16 cellular contexts compared by ENCODE assay signal in genomic region chr19:18850560-18851375, GRCh38. TPM values are rescaled to one million over a fixed set of nuclear protein-coding genes. Genes with fewer than 3 reads are reported as not detected.
DNase-seq lines count a peak whose midpoint lies in the region; ATAC-seq and TF ChIP-seq lines count a peak whose summit lies in the region.
"Had no signal": no experiment of that assay in that cellular context is flagged by ENCODE, and none has a peak within 500 bp of the region (broad histone marks: within the 10 kb centered on the region; RNA-seq: fewer than 3 reads in every experiment).

No MANE protein-coding gene starts in this region.

- TF ChIP-seq CTCF in esophagus muscularis mucosa (IDR thresholded peaks at IDR 0.05) (no peak), psoas muscle (IDR thresholded peaks at IDR 0.05) (no peak), uterus (IDR thresholded peaks at IDR 0.05) (no peak)

- DNase-seq in Right ventricle myocardium inferior (ENCODE audit: missing footprints) (peak; percentile 49), Right ventricle myocardium superior (no peak), esophagus muscularis mucosa (ENCODE audit: extremely low spot score) (no peak), psoas muscle (no peak), uterus (peak in 1 of 2 donors; percentile 22), anterior cingulate cortex (lab: John Stamatoyannopoulos, UW) (no peak)
- DNase-seq in stimulated activated CD4-positive, alpha-beta T cell treated with anti-CD3 and anti-CD28 coated beads, Interleukin-12 subunit alpha, Interleukin-12 subunit beta, amount 100 ng/mL, for 4 hours: no peak
- DNase-seq: activated naive CD4-positive, alpha-beta T cell treated with anti-CD3 and anti-CD28 coated beads, Interleukin-2, amount 50 U/mL, for 16 hours; cerebellar nuclear complex; EL; mucosa of descending colon; NCI-H1048 had no signal

- H3K4me3 ChIP-seq in esophagus muscularis mucosa: no peak overlapping the region
- no peak overlapping the region for H3K4me3 ChIP-seq in psoas muscle
- H3K4me3 ChIP-seq in uterus: no peak overlapping the region
- H3K4me3 ChIP-seq: mucosa of descending colon, SJSA1 had no signal

- H3K36me3 ChIP-seq in esophagus muscularis mucosa (peaks cover 48 to 68% (median 61%) of the 10 kb centered on the region in 4 donors), psoas muscle (ENCODE audit: insufficient read depth in 1 of 2, low read depth in 1 of 2) (peaks cover 0 to 72% of the 10 kb centered on the region in 2 donors), uterus (no peaks in the 10 kb centered on the region)

- peaks cover 47 to 58% (median 54%) of the 10 kb centered on the region in 4 donors for H3K4me1 ChIP-seq in esophagus muscularis mucosa
- H3K4me1 ChIP-seq in psoas muscle: peaks cover 42% of the 10 kb centered on the region
- H3K4me1 ChIP-seq in uterus: peaks cover 33 to 44% of the 10 kb centered on the region in 2 donors
- H3K4me1 ChIP-seq: SJSA1 had no signal

- H3K27ac ChIP-seq in esophagus muscularis mucosa (replicated peaks in 1 of 4) (peak overlapping the region; percentile 75 to 81 (median 76)), psoas muscle (peak overlapping the region; percentile 67), uterus (peak overlapping the region; percentile 75 to 84)
- H3K27ac ChIP-seq: SJSA1 had no signal

- intact Hi-C loops in Right ventricle myocardium inferior (cut with DNase I): no loop called here
- intact Hi-C loops in Right ventricle myocardium superior (cut with DNase I): no loop called here
- intact Hi-C loops in esophagus muscularis mucosa (cut with DNase I): no loop called here
- intact Hi-C loops in psoas muscle (cut with DNase I): no loop called here
- intact Hi-C loops in uterus (cut with DNase I; ENCODE audit: low total_unique reads): no loop called here

- no peak for ATAC-seq in Right ventricle myocardium inferior
- no peak for ATAC-seq in Right ventricle myocardium superior (ENCODE audit: poor library complexity)
- ATAC-seq in psoas muscle: no peak
- ATAC-seq in GM19397 (IDR thresholded peaks at IDR 0.05; ENCODE audit: unreplicated experiment): no peak
- ATAC-seq: mucosa of descending colon had no signal

- H3K27me3 ChIP-seq in esophagus muscularis mucosa (no peaks in the 10 kb centered on the region), psoas muscle (ENCODE audit: insufficient read depth in 3 of 3, low read length in 2 of 3) (no peaks in the 10 kb centered on the region), uterus (no peaks in the 10 kb centered on the region)
- H3K27me3 ChIP-seq: SJSA1 had no signal

- H3K9me3 ChIP-seq in esophagus muscularis mucosa (no peaks in the 10 kb centered on the region), psoas muscle (no peaks in the 10 kb centered on the region), uterus (no peaks in the 10 kb centered on the region)
- H3K9me3 ChIP-seq: mucosa of descending colon, SJSA1 had no signal

- WGBS in esophagus muscularis mucosa: 75% methylated on average over 15 of the region's 26 CpGs
- 67 to 72% (median 70%) methylated on average over 26 of the region's 26 CpGs for WGBS in psoas muscle, 3 donors

- no peak for TF ChIP-seq EP300 in esophagus muscularis mucosa (IDR thresholded peaks at IDR 0.05)

- no peak for TF ChIP-seq POLR2A in esophagus muscularis mucosa (IDR thresholded peaks at IDR 0.05; ENCODE audit: low read depth)
- TF ChIP-seq POLR2A in uterus (IDR thresholded peaks at IDR 0.05): no peak

RNA-seq across cellular contexts. Expression of gene UPF1, which starts 19.0 kb away (rescaled TPM):
- total RNA-seq in Right ventricle myocardium inferior: 37.0 TPM
- total RNA-seq in Right ventricle myocardium superior: 34.2 TPM
- total RNA-seq in esophagus muscularis mucosa: 100 to 1,000 TPM in 1 of 4 donors, 10 to 100 TPM in 3; 54.8 to 116 (median 77.4) TPM
- total RNA-seq in psoas muscle: 10 to 100 TPM; 34.6 to 45.0 (median 37.9) TPM
- polyA plus RNA-seq in psoas muscle: 10 to 100 TPM; 15.6 to 34.5 (median 34.4) TPM
- total RNA-seq in uterus: 100 to 1,000 TPM in 1 of 4 donors, 10 to 100 TPM in 3; 17.9 to 105 (median 43.7) TPM

RNA-seq across cellular contexts. Expression of gene CERS1, which starts 45.2 kb away (rescaled TPM):
- total RNA-seq in Right ventricle myocardium inferior: 0.30 TPM
- total RNA-seq in Right ventricle myocardium superior: 0.24 TPM
- 1 to 10 TPM in 3 of 4 donors, under 1 TPM in 1; 0.42 to 3.2 (median 1.1) TPM for total RNA-seq in esophagus muscularis mucosa
- total RNA-seq in psoas muscle: 1 to 10 TPM; 4.3 to 6.4 (median 5.3) TPM
- 1 to 10 TPM; 2.1 to 4.6 (median 4.0) TPM for polyA plus RNA-seq in psoas muscle
- 1 to 10 TPM in 1 of 4 donors, under 1 TPM in 1, not detected in 2; 0.30 to 4.9 TPM for total RNA-seq in uterus
- total RNA-seq: SJSA1 had no signal

RNA-seq across cellular contexts. Expression of gene COMP, which starts 59.7 kb away (rescaled TPM):
- not detected for total RNA-seq in Right ventricle myocardium inferior
- total RNA-seq in Right ventricle myocardium superior: not detected
- total RNA-seq in esophagus muscularis mucosa: under 1 TPM; 0.33 to 0.83 (median 0.62) TPM
- total RNA-seq in psoas muscle: 1 to 10 TPM in 2 of 4 donors, under 1 TPM in 1, not detected in 1; 0.12 to 1.8 (median 1.5) TPM
- under 1 TPM; 0.10 to 0.94 (median 0.75) TPM for polyA plus RNA-seq in psoas muscle
- under 1 TPM in 1 of 4 donors, not detected in 3; 0.76 TPM for total RNA-seq in uterus
- total RNA-seq: A673, pulmonary artery endothelial cell, SJSA1 had no signal
